ENCODE assay signal across 16 cellular contexts in genomic region chr2:205642562-205643350, GRCh38. TPM values are rescaled to one million over a fixed set of nuclear protein-coding genes. Genes with fewer than 3 reads are reported as not detected.
"Had no signal": no experiment of that assay in that cellular context is flagged by ENCODE, and none has a peak within 500 bp of the region (broad histone marks: within the 10 kb centered on the region; RNA-seq: fewer than 3 reads in every experiment).

No MANE protein-coding gene starts in this region.

- H3K4me1 ChIP-seq: esophagus squamous epithelium had no signal

- H3K27ac ChIP-seq: esophagus squamous epithelium, foreskin keratinocyte had no signal

- H3K27me3 ChIP-seq: foreskin keratinocyte had no signal

- H3K9me3 ChIP-seq: esophagus squamous epithelium, mucosa of descending colon had no signal

- DNase-seq: activated CD4-positive, alpha-beta T cell treated with anti-CD3 and anti-CD28 coated beads, Interleukin-2, amount 50 U/mL, for 4 hours; activated effector memory CD4-positive, alpha-beta T cell treated with Interleukin-2 at 50 U/mL for 16 hours; activated T-cell treated with anti-CD3 and anti-CD28 coated beads, Interleukin-2, amount 50 U/mL, for 24 hours; amygdala; dermis blood vessel endothelial cell; endodermal cell; esophagus squamous epithelium; foreskin keratinocyte; head of caudate nucleus; left cardiac atrium; mammary epithelial cell; mucosa of descending colon; naive thymus-derived CD8-positive, alpha-beta T cell; stimulated activated CD4-positive, alpha-beta T cell treated with anti-CD3 and anti-CD28 coated beads, Interleukin-4, amount 100 ng/mL, for 24 hours had no signal

- H3K9me3 Mint-ChIP-seq: activated T-cell treated with anti-CD3 and anti-CD28 coated beads, Interleukin-2, amount 50 U/mL, for 24 hours; stimulated activated naive CD8-positive, alpha-beta T cell treated with anti-CD3 and anti-CD28 coated beads, Interleukin-15, Interleukin-2, amounts not matched to agents 100 ng/mL and 50 ng/mL, for 24 hours had no signal

- H3K27ac Mint-ChIP-seq: activated naive CD8-positive, alpha-beta T cell; activated T-cell treated with anti-CD3 and anti-CD28 coated beads, Interleukin-2, amount 50 U/mL, for 24 hours; endodermal cell; stimulated activated naive CD8-positive, alpha-beta T cell treated with anti-CD3 and anti-CD28 coated beads, Interleukin-15, Interleukin-2, amounts not matched to agents 100 ng/mL and 50 ng/mL, for 24 hours had no signal

- H3K36me3 ChIP-seq: esophagus squamous epithelium had no signal

- H3K36me3 Mint-ChIP-seq: activated naive CD8-positive, alpha-beta T cell; naive thymus-derived CD8-positive, alpha-beta T cell had no signal

- ATAC-seq: left cardiac atrium; mucosa of descending colon; naive thymus-derived CD8-positive, alpha-beta T cell had no signal

- H3K4me3 Mint-ChIP-seq: activated naive CD8-positive, alpha-beta T cell; activated T-cell treated with anti-CD3 and anti-CD28 coated beads, Interleukin-2, amount 50 U/mL, for 24 hours; endodermal cell; naive thymus-derived CD8-positive, alpha-beta T cell; stimulated activated naive CD8-positive, alpha-beta T cell treated with anti-CD3 and anti-CD28 coated beads, Interleukin-15, Interleukin-2, amounts not matched to agents 100 ng/mL and 50 ng/mL, for 24 hours had no signal

- H3K4me3 ChIP-seq: esophagus squamous epithelium, mucosa of descending colon had no signal

RNA-seq across cellular contexts. Expression of gene NRP2, which starts 39.5 kb away (rescaled TPM):
- polyA plus RNA-seq: naive thymus-derived CD8-positive, alpha-beta T cell had no signal
